Comparison of ENCODE assay signal across 1 cellular context in genomic region chr18:51622676-51623075, GRCh38.
TF ChIP-seq lines count a peak whose summit lies in the region.

No MANE protein-coding gene starts in this region.

TF ChIP-seq in GM23338, 12 proteins besides CTCF, POLR2A, EP300 and RAD21 (continued from another document):
- no peak for TF ChIP-seq ZNF462 (CRISPR knock-in tag; IDR thresholded peaks at IDR 0.05)
- no peak for TF ChIP-seq JUNB (IDR thresholded peaks at IDR 0.05; ENCODE audit: unreplicated experiment)
- TF ChIP-seq ZNF331 (CRISPR knock-in tag; IDR thresholded peaks at IDR 0.05; ENCODE audit: low read depth), result no peak
- TF ChIP-seq EZH2 (IDR thresholded peaks at IDR 0.05; ENCODE audit: low read depth, unreplicated experiment), result no peak
- no peak for TF ChIP-seq EZH2phosphoT487 (IDR thresholded peaks at IDR 0.05; ENCODE audit: unreplicated experiment)
- no peak for TF ChIP-seq POLR2AphosphoS5 (IDR thresholded peaks at IDR 0.05; ENCODE audit: low read depth)
- TF ChIP-seq CREB1 (CRISPR knock-in tag; IDR thresholded peaks at IDR 0.05; ENCODE audit: low read depth), result no peak
- no peak for TF ChIP-seq NANOG (IDR thresholded peaks at IDR 0.05; ENCODE audit: borderline replicate concordance)
- no peak for TF ChIP-seq ZNF114 (CRISPR knock-in tag; IDR thresholded peaks at IDR 0.05)
- TF ChIP-seq ETS1 (IDR thresholded peaks at IDR 0.05), result no peak
- no peak for TF ChIP-seq STAT1 (IDR thresholded peaks at IDR 0.05; ENCODE audit: unreplicated experiment)
TF ChIP-seq in GM23338: peak in this region for 0.
